In genomic region chr9:101336091-101336490, GRCh38 we compare ENCODE assay signal across 33 cellular contexts. TPM values are rescaled to one million over a fixed set of nuclear protein-coding genes. Genes with fewer than 3 reads are reported as not detected.
"Had no signal": no experiment of that assay in that cellular context is flagged by ENCODE, and none has a peak within 500 bp of the region (broad histone marks: within the 10 kb centered on the region; RNA-seq: fewer than 3 reads in every experiment).

No MANE protein-coding gene starts in this region.

- H3K27ac ChIP-seq: body of pancreas, brain microvascular endothelial cell, breast epithelium, WERI-Rb-1 had no signal

- ATAC-seq: activated CD4-positive, alpha-beta T cell treated with anti-CD3 and anti-CD28 coated beads for 36 hours; activated CD4-positive, CD25-positive, alpha-beta regulatory T cell treated with anti-CD3 and anti-CD28 coated beads, Interleukin-2, amount 50 U/mL, for 24 hours; activated CD8-positive, alpha-beta memory T cell treated with anti-CD3 and anti-CD28 coated beads, Interleukin-2, amount 10 ng/mL, durations not matched to agents 7 days and 5 days; activated CD8-positive, alpha-beta T cell treated with anti-CD3 and anti-CD28 coated beads, Interleukin-2, amount 10 ng/mL, durations not matched to agents 7 days and 5 days; activated naive CD8-positive, alpha-beta T cell treated with anti-CD3 and anti-CD28 coated beads, Interleukin-2, amount 50 U/mL, for 24 hours; body of pancreas; WTC11 had no signal

- H3K4me1 ChIP-seq: body of pancreas, breast epithelium had no signal

- H3K27me3 ChIP-seq: body of pancreas, brain microvascular endothelial cell, breast epithelium had no signal

- H3K4me3 ChIP-seq: body of pancreas, breast epithelium had no signal

- H3K36me3 ChIP-seq: brain microvascular endothelial cell, breast epithelium, WERI-Rb-1 had no signal

- H3K9me3 ChIP-seq: body of pancreas, breast epithelium had no signal

- DNase-seq: activated CD4-positive, alpha-beta memory T cell treated with anti-CD3 and anti-CD28 coated beads, Interleukin-2, amount 10 ng/mL, durations not matched to agents 7 days and 5 days; activated CD4-positive, alpha-beta T cell treated with anti-CD3 and anti-CD28 coated beads for 1 hour; activated CD4-positive, alpha-beta T cell treated with anti-CD3 and anti-CD28 coated beads for 36 hours; activated CD4-positive, alpha-beta T cell treated with anti-CD3 and anti-CD28 coated beads for 48 hours; activated CD4-positive, alpha-beta T cell treated with anti-CD3 and anti-CD28 coated beads, Interleukin-2, amount 10 ng/mL, durations not matched to agents 7 days and 5 days; activated CD4-positive, alpha-beta T cell treated with anti-CD3 and anti-CD28 coated beads, Interleukin-2, amount 50 U/mL, for 48 hours; activated CD4-positive, CD25-positive, alpha-beta regulatory T cell; activated CD8-positive, alpha-beta memory T cell treated with anti-CD3 and anti-CD28 coated beads for 24 hours; activated CD8-positive, alpha-beta memory T cell treated with anti-CD3 and anti-CD28 coated beads, Interleukin-2, amount 10 ng/mL, durations not matched to agents 7 days and 5 days; activated CD8-positive, alpha-beta memory T cell treated with anti-CD3 and anti-CD28 coated beads, Interleukin-2, amount 50 U/mL, for 48 hours; activated CD8-positive, alpha-beta T cell treated with anti-CD3 and anti-CD28 coated beads, Interleukin-2, amount 10 ng/mL, durations not matched to agents 7 days and 5 days; activated effector memory CD4-positive, alpha-beta T cell treated with Interleukin-2 at 50 U/mL for 16 hours; activated gamma-delta T cell; activated naive CD4-positive, alpha-beta T cell treated with anti-CD3 and anti-CD28 coated beads, Interleukin-2, amount 10 ng/mL, durations not matched to agents 7 days and 5 days; activated naive CD4-positive, alpha-beta T cell treated with Interleukin-2 at 50 U/mL for 16 hours; activated naive CD8-positive, alpha-beta T cell treated with anti-CD3 and anti-CD28 coated beads, Interleukin-2, amount 10 ng/mL, durations not matched to agents 7 days and 5 days; activated naive CD8-positive, alpha-beta T cell treated with anti-CD3 and anti-CD28 coated beads, Interleukin-2, amount 50 U/mL, for 24 hours; activated T-cell treated with anti-CD3 and anti-CD28 coated beads, Interleukin-2, amount 50 U/mL, for 24 hours; activated T-cell treated with anti-CD3 and anti-CD28 coated beads, Interleukin-2, amount 50 U/mL, for 48 hours; amygdala; anterior cingulate cortex; body of pancreas; brain microvascular endothelial cell; central memory CD4-positive, alpha-beta T cell; T-helper 1 cell; T-helper 2 cell; T-helper 9 cell; WERI-Rb-1 had no signal

RNA-seq across cellular contexts. Expression of gene BAAT, which starts 48.7 kb away (rescaled TPM):
- total RNA-seq: activated CD4-positive, alpha-beta memory T cell treated with anti-CD3 and anti-CD28 coated beads, Interleukin-2, amount 10 ng/mL, durations not matched to agents 7 days and 5 days; activated CD8-positive, alpha-beta memory T cell treated with anti-CD3 and anti-CD28 coated beads, Interleukin-2, amount 10 ng/mL, durations not matched to agents 7 days and 5 days; activated CD8-positive, alpha-beta T cell treated with anti-CD3 and anti-CD28 coated beads, Interleukin-2, amount 10 ng/mL, durations not matched to agents 7 days and 5 days; activated naive CD8-positive, alpha-beta T cell treated with anti-CD3 and anti-CD28 coated beads, Interleukin-2, amount 10 ng/mL, durations not matched to agents 7 days and 5 days; activated T-helper 2 cell treated with anti-CD3 and anti-CD28 coated beads, Interferon-gamma antibody, Interleukin-2, Interleukin-4, amounts not matched to agents 10 μg/mL and 5 μg/mL and 100 μg/mL, durations not matched to agents 14 hours and 24 hours and 36 hours; cerebellum had no signal
